Comparison of ENCODE assay signal across 28 cellular contexts in the genomic region with DNA sequence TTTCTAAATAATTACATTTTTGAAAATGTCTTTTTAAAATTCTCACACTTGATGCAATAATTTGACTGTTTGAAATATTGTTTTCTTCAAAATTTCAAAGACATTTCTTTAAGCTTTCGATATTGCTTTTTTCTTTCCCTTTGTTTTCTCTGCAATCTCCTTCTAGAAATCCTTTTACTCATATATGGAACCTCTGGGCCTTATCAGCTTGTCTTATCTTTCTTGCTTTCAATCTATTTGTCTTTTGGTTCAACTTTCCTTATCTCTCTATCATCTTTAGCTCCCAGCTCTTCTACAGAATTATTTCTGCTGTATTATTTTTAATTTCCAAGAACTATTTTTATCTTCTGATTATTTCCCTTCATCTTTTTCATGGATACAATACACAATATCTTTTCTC.
"Had no signal": no experiment of that assay in that cellular context is flagged by ENCODE, and none has a peak within 500 bp of the region (broad histone marks: within the 10 kb centered on the region; RNA-seq: fewer than 3 reads in every experiment).

No MANE protein-coding gene starts in this region.

- H3K4me3 ChIP-seq: adrenal gland, body of pancreas, esophagus squamous epithelium, gastroesophageal sphincter, heart right ventricle had no signal

- H3K4me1 ChIP-seq: adrenal gland, body of pancreas, esophagus squamous epithelium, gastroesophageal sphincter, heart right ventricle had no signal

- ATAC-seq: activated CD4-positive, alpha-beta T cell treated with anti-CD3 and anti-CD28 coated beads for 36 hours; activated CD8-positive, alpha-beta memory T cell treated with anti-CD3 and anti-CD28 coated beads, Interleukin-2, amount 10 ng/mL, durations not matched to agents 7 days and 5 days; activated CD8-positive, alpha-beta T cell treated with anti-CD3 and anti-CD28 coated beads, Interleukin-2, amount 10 ng/mL, durations not matched to agents 7 days and 5 days; activated naive CD8-positive, alpha-beta T cell treated with anti-CD3 and anti-CD28 coated beads, Interleukin-2, amount 50 U/mL, for 24 hours; activated T-helper 17 cell treated with anti-CD3 and anti-CD28 coated beads, Interleukin-2, amount 50 U/mL, for 72 hours; body of pancreas; gastroesophageal sphincter; heart right ventricle; T-helper 17 cell had no signal

- H3K27me3 Mint-ChIP-seq: activated CD4-positive, alpha-beta memory T cell treated with anti-CD3 and anti-CD28 coated beads for 36 hours had no signal

- H3K36me3 ChIP-seq: adrenal gland, esophagus squamous epithelium, gastroesophageal sphincter, heart right ventricle had no signal

- H3K9me3 ChIP-seq: adrenal gland, body of pancreas, esophagus squamous epithelium, gastroesophageal sphincter, heart right ventricle had no signal

- H3K27ac Mint-ChIP-seq: activated CD4-positive, alpha-beta memory T cell treated with anti-CD3 and anti-CD28 coated beads for 36 hours; activated CD4-positive, alpha-beta T cell treated with anti-CD3 and anti-CD28 coated beads for 36 hours; activated CD4-positive, alpha-beta T cell treated with anti-CD3 and anti-CD28 coated beads, Interleukin-2, amount 10 ng/mL, durations not matched to agents 24 days and 14 days; activated CD8-positive, alpha-beta memory T cell treated with anti-CD3 and anti-CD28 coated beads, Interleukin-2, amount 10 ng/mL, durations not matched to agents 7 days and 5 days; activated CD8-positive, alpha-beta T cell treated with anti-CD3 and anti-CD28 coated beads, Interleukin-2, amount 10 ng/mL, durations not matched to agents 7 days and 5 days; activated naive CD4-positive, alpha-beta T cell treated with anti-CD3 and anti-CD28 coated beads for 36 hours; activated naive CD4-positive, alpha-beta T cell treated with anti-CD3 and anti-CD28 coated beads, Interleukin-2, amount 50 U/mL, for 24 hours; activated naive CD8-positive, alpha-beta T cell treated with anti-CD3 and anti-CD28 coated beads for 36 hours; activated naive CD8-positive, alpha-beta T cell treated with anti-CD3 and anti-CD28 coated beads, Interleukin-2, amount 50 U/mL, for 24 hours; activated T-helper 17 cell treated with anti-CD3 and anti-CD28 coated beads, Interleukin-2, amount 50 U/mL, for 72 hours; T-helper 17 cell had no signal

- H3K36me3 Mint-ChIP-seq: activated CD4-positive, alpha-beta memory T cell treated with anti-CD3 and anti-CD28 coated beads for 36 hours; activated CD8-positive, alpha-beta memory T cell treated with anti-CD3 and anti-CD28 coated beads, Interleukin-2, amount 10 ng/mL, durations not matched to agents 7 days and 5 days; activated naive CD4-positive, alpha-beta T cell treated with anti-CD3 and anti-CD28 coated beads, Interleukin-2, amount 50 U/mL, for 24 hours had no signal

- H3K9me3 Mint-ChIP-seq: activated CD4-positive, alpha-beta memory T cell treated with anti-CD3 and anti-CD28 coated beads for 36 hours; activated CD4-positive, alpha-beta T cell treated with anti-CD3 and anti-CD28 coated beads, Interleukin-2, amount 10 ng/mL, durations not matched to agents 24 days and 14 days; activated naive CD4-positive, alpha-beta T cell treated with anti-CD3 and anti-CD28 coated beads, Interleukin-2, amount 50 U/mL, for 24 hours; activated naive CD8-positive, alpha-beta T cell treated with anti-CD3 and anti-CD28 coated beads, Interleukin-2, amount 50 U/mL, for 24 hours; activated T-helper 17 cell treated with anti-CD3 and anti-CD28 coated beads, Interleukin-2, amount 50 U/mL, for 72 hours had no signal

- DNase-seq: activated CD4-positive, alpha-beta memory T cell treated with anti-CD3 and anti-CD28 coated beads for 36 hours; activated CD4-positive, alpha-beta T cell treated with anti-CD3 and anti-CD28 coated beads for 36 hours; activated CD4-positive, alpha-beta T cell treated with anti-CD3 and anti-CD28 coated beads, Interleukin-2, amount 10 ng/mL, durations not matched to agents 24 days and 14 days; activated CD4-positive, CD25-positive, alpha-beta regulatory T cell; activated CD4-positive, CD25-positive, alpha-beta regulatory T cell treated with anti-CD3 and anti-CD28 coated beads, Interleukin-2, amount 50 U/mL, for 72 hours; activated CD8-positive, alpha-beta memory T cell treated with anti-CD3 and anti-CD28 coated beads, Interleukin-2, amount 10 ng/mL, durations not matched to agents 7 days and 5 days; activated CD8-positive, alpha-beta memory T cell treated with anti-CD3 and anti-CD28 coated beads, Interleukin-2, amount 50 U/mL, for 4 hours; activated CD8-positive, alpha-beta T cell treated with anti-CD3 and anti-CD28 coated beads, Interleukin-2, amount 10 ng/mL, durations not matched to agents 7 days and 5 days; activated effector memory CD4-positive, alpha-beta T cell treated with anti-CD3 and anti-CD28 coated beads, Interleukin-2, amount 50 U/mL, for 16 hours; activated naive CD4-positive, alpha-beta T cell treated with anti-CD3 and anti-CD28 coated beads for 36 hours; activated naive CD8-positive, alpha-beta T cell treated with anti-CD3 and anti-CD28 coated beads for 36 hours; activated naive CD8-positive, alpha-beta T cell treated with anti-CD3 and anti-CD28 coated beads, Interleukin-2, amount 50 U/mL, for 24 hours; activated T-cell treated with anti-CD3 and anti-CD28 coated beads, Interleukin-2, amount 50 U/mL, for 1 hour; adrenal gland; amygdala; aorta; body of pancreas; caudate nucleus; cortex of kidney; effector CD8-positive, alpha-beta T cell; esophagus squamous epithelium; foreskin melanocyte; heart right ventricle; T-helper 1 cell; T-helper 17 cell had no signal

- H3K4me3 Mint-ChIP-seq: activated CD4-positive, alpha-beta memory T cell treated with anti-CD3 and anti-CD28 coated beads for 36 hours; activated CD4-positive, alpha-beta T cell treated with anti-CD3 and anti-CD28 coated beads for 36 hours; activated CD4-positive, alpha-beta T cell treated with anti-CD3 and anti-CD28 coated beads, Interleukin-2, amount 10 ng/mL, durations not matched to agents 24 days and 14 days; activated CD8-positive, alpha-beta memory T cell treated with anti-CD3 and anti-CD28 coated beads, Interleukin-2, amount 10 ng/mL, durations not matched to agents 7 days and 5 days; activated CD8-positive, alpha-beta T cell treated with anti-CD3 and anti-CD28 coated beads, Interleukin-2, amount 10 ng/mL, durations not matched to agents 7 days and 5 days; activated naive CD4-positive, alpha-beta T cell treated with anti-CD3 and anti-CD28 coated beads for 36 hours; activated naive CD4-positive, alpha-beta T cell treated with anti-CD3 and anti-CD28 coated beads, Interleukin-2, amount 50 U/mL, for 24 hours; activated naive CD8-positive, alpha-beta T cell treated with anti-CD3 and anti-CD28 coated beads for 36 hours; activated naive CD8-positive, alpha-beta T cell treated with anti-CD3 and anti-CD28 coated beads, Interleukin-2, amount 50 U/mL, for 24 hours; activated T-helper 17 cell treated with anti-CD3 and anti-CD28 coated beads, Interleukin-2, amount 50 U/mL, for 72 hours; T-helper 17 cell had no signal

- H3K27me3 ChIP-seq: body of pancreas, esophagus squamous epithelium, gastroesophageal sphincter had no signal

- H3K4me1 Mint-ChIP-seq: activated CD4-positive, alpha-beta T cell treated with anti-CD3 and anti-CD28 coated beads for 36 hours; activated CD4-positive, alpha-beta T cell treated with anti-CD3 and anti-CD28 coated beads, Interleukin-2, amount 10 ng/mL, durations not matched to agents 24 days and 14 days; activated naive CD4-positive, alpha-beta T cell treated with anti-CD3 and anti-CD28 coated beads, Interleukin-2, amount 50 U/mL, for 24 hours; activated naive CD8-positive, alpha-beta T cell treated with anti-CD3 and anti-CD28 coated beads for 36 hours; activated naive CD8-positive, alpha-beta T cell treated with anti-CD3 and anti-CD28 coated beads, Interleukin-2, amount 50 U/mL, for 24 hours; activated T-helper 17 cell treated with anti-CD3 and anti-CD28 coated beads, Interleukin-2, amount 50 U/mL, for 72 hours had no signal
